Comparison of ENCODE assay signal across 8 cellular contexts in the genomic region with DNA sequence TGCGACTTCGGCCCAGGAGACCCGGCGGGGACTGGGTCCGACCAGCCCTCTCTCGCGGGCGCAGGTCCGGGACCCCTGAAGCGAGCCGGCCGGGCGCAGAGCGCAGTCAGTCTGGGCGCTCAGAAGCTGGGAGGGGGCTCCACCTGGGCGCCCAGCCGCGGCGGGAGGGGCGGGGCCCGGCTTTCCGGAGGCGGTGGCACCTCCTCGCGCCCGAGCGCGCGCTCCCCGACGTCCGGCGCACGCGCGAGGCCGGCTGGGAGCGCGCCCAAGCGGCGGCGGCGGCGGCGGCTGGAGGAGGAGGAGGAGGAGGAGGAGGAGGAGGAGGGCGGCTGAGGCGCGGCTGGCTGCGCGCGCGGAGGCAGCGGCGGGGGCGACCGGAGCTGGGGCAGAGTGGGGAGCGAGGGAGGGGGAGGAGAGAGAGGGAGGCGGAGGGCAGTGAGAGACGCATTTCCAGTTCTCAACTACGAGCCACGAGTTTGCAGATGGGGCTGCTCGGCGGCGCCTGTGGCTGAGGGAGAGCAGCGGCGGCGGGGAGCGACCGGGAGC.
A peak's percentile ranks its signal among the peaks of the same experiment; 100 is the strongest.
DNase-seq lines count a peak whose midpoint lies in the region; ATAC-seq and TF ChIP-seq lines count a peak whose summit lies in the region.

A gene with protein sequence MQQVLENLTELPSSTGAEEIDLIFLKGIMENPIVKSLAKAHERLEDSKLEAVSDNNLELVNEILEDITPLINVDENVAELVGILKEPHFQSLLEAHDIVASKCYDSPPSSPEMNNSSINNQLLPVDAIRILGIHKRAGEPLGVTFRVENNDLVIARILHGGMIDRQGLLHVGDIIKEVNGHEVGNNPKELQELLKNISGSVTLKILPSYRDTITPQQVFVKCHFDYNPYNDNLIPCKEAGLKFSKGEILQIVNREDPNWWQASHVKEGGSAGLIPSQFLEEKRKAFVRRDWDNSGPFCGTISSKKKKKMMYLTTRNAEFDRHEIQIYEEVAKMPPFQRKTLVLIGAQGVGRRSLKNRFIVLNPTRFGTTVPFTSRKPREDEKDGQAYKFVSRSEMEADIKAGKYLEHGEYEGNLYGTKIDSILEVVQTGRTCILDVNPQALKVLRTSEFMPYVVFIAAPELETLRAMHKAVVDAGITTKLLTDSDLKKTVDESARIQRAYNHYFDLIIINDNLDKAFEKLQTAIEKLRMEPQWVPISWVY (plus strand): TSS at position 445 of the 546 bp plus-strand sequence. CDS start 50,216 bp downstream, outside the sequence.

- ATAC-seq in HG02884 (IDR thresholded peaks at IDR 0.05; ENCODE audit: unreplicated experiment) = peak; percentile 39

- no peak for TF ChIP-seq CTCF in WI38 (IDR thresholded peaks at IDR 0.05; ENCODE audit: low read depth, low read length)

- H3K27ac ChIP-seq in caudate nucleus (ENCODE audit: low read depth, low read length) = peak within 1 kb of the TSS; percentile 90

- H3K4me3 ChIP-seq in WI38 (ENCODE audit: low read depth, low read length) = peak within 1 kb of the TSS; percentile 86

- DNase-seq in NCI-H2081 (lab: John Stamatoyannopoulos, UW) (peak; percentile 74 to 85), NCI-H2081 treated with DMSO at 0.1 percent for 48 hours (lab: John Stamatoyannopoulos, UW) (no peak), NCI-H1930 (lab: John Stamatoyannopoulos, UW) (peak; percentile 75 to 83), caudate nucleus (lab: John Stamatoyannopoulos, UW) (peak in 52 of 61 donors; percentile 9 to 85 (median 52)), iris pigment epithelial cell (ENCODE audit: low read depth) (peak; percentile 76)
- DNase-seq in stimulated activated CD4-positive, alpha-beta T cell treated with anti-CD3 and anti-CD28 coated beads, Interleukin-12 subunit alpha, Interleukin-12 subunit beta, amount 100 ng/mL, for 4 hours = peak; percentile 73
